Comparison of ENCODE assay signal across 20 cellular contexts in the genomic region with DNA sequence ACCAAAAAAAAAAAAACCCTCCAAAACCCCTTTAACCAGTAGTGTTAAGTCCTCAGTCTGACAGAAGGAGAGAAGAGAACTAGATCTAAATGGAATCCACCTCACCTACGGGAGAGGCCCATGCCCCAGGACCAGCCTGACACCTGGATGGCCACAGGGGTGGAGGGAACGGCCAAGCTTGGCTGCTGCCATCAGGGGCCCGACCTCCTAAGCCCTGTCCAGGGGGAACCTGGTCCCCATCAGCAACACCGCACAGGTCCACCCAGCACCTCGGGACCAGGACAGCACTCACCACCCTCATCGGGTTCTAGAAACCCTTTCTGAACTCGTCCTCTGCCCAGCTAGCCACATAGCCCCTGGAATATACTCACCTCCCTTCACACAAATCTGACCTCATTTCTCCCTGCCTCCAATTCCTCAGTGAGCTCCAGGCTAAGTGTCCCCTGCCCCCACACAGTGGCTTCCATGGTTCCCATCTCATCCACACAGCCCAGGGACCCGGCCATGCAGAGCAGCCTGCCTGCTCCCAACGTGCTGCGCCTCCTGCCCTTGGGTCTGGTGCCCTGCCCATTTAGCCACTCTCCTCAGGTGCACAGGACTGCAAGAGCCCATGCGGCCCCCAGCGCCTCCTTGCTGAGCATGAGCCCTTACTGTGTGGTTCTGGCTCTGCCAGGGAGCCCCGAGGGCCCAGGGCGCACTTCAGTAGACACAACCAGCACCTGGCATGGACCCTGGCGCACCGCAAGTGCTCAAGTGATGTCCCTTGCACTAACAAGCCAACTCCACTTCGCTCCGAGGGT. TPM values are rescaled to one million over a fixed set of nuclear protein-coding genes. Genes with fewer than 3 reads are reported as not detected.
DNase-seq lines count a peak whose midpoint lies in the region; ATAC-seq and TF ChIP-seq lines count a peak whose summit lies in the region.
"Had no signal": no experiment of that assay in that cellular context is flagged by ENCODE, and none has a peak within 500 bp of the region (broad histone marks: within the 10 kb centered on the region; RNA-seq: fewer than 3 reads in every experiment).

No MANE protein-coding gene starts in this region.

- no peaks in the 10 kb centered on the region for H3K27me3 ChIP-seq in GM23338 (ENCODE audit: insufficient read depth)
- peaks cover 0 to 2% (median 0%) of the 10 kb centered on the region in 3 experiments for H3K27me3 ChIP-seq in neuronal stem cell (ENCODE audit: control insufficient read depth in 3 of 3, insufficient read depth in 3 of 3, low read depth in 1 of 3, low read length in 3 of 3)
- H3K27me3 ChIP-seq: Peyer's patch, spleen, upper lobe of right lung had no signal

- H3K18ac ChIP-seq in neuronal stem cell (ENCODE audit: low read length), result peak overlapping the region; percentile 38

- no peak for DNase-seq in activated CD8-positive, alpha-beta memory T cell treated with anti-CD3 and anti-CD28 coated beads, Interleukin-2, amount 10 ng/mL, durations not matched to agents 7 days and 5 days
- DNase-seq in activated CD8-positive, alpha-beta memory T cell treated with anti-CD3 and anti-CD28 coated beads for 24 hours, result no peak
- DNase-seq in GM23338 (ENCODE audit: low spot score), result no peak
- DNase-seq in central memory CD8-positive, alpha-beta T cell (ENCODE audit: low spot score in 2 of 2), result no peak
- DNase-seq in neuronal stem cell (ENCODE audit: low spot score), result no peak
- DNase-seq in omental fat pad (ENCODE audit: low spot score), result no peak
- DNase-seq in SIG-M5 (lab: John Stamatoyannopoulos, UW), result no peak
- no peak for DNase-seq in dedifferentiated amniotic fluid mesenchymal stem cell (ENCODE audit: extremely low spot score)
- DNase-seq: activated B cell treated with CpG ODN at 0.5 μM for 24 hours; amniotic stem cell; foreskin fibroblast; hypothalamus; Karpas-422; NCI-H1092 treated with DMSO at 0.1 percent for 48 hours; NCI-H82; Peyer's patch; spleen; stimulated activated naive CD4-positive, alpha-beta T cell treated with Interleukin-2 at 50 U/mL for 16 hours; SW 1271; upper lobe of right lung had no signal

- CTCF ChIA-PET in activated CD8-positive, alpha-beta memory T cell treated with anti-CD3 and anti-CD28 coated beads, Interleukin-2, amount 10 ng/mL, durations not matched to agents 7 days and 5 days (lab: Charles Lee), result interaction anchor here (1.0 to 1.9 kb wide), 4 partner anchors 10 to 74 kb away, joined by 3 to 11 read pairs (median 3); no protein-coding TSS in a partner anchor

- peak overlapping the region; percentile 64 for H3K27ac Mint-ChIP-seq in activated CD8-positive, alpha-beta memory T cell treated with anti-CD3 and anti-CD28 coated beads, Interleukin-2, amount 10 ng/mL, durations not matched to agents 7 days and 5 days
- peak overlapping the region; percentile 33 for H3K27ac Mint-ChIP-seq in GM23338
- H3K27ac Mint-ChIP-seq in central memory CD8-positive, alpha-beta T cell (ENCODE audit: low read depth), result peak overlapping the region; percentile 93

- H3K14ac ChIP-seq in neuronal stem cell (ENCODE audit: low read length), result peak overlapping the region; percentile 31

- no peaks in the 10 kb centered on the region for H3K9me3 ChIP-seq in neuronal stem cell (replicated peaks in 1 of 2; ENCODE audit: control insufficient read depth in 2 of 2, insufficient read depth in 1 of 2, low read depth in 1 of 2, low read length in 2 of 2)
- H3K9me3 ChIP-seq: Peyer's patch, spleen, upper lobe of right lung had no signal

- H3K23ac ChIP-seq in neuronal stem cell (ENCODE audit: low read depth, low read length, poor library complexity), result no peak overlapping the region

- no peak for ATAC-seq in activated CD8-positive, alpha-beta memory T cell treated with anti-CD3 and anti-CD28 coated beads, Interleukin-2, amount 10 ng/mL, durations not matched to agents 7 days and 5 days
- peak; percentile 18; the same call in 2 of the 3 replicates for ATAC-seq in GM23338
- ATAC-seq in central memory CD8-positive, alpha-beta T cell (replicated peaks; ENCODE audit: extremely low read depth, poor library complexity, severe bottlenecking), result no peak
- ATAC-seq in omental fat pad (ENCODE audit: low FRiP score), result no peak
- ATAC-seq: upper lobe of right lung had no signal

- H3K4me3 Mint-ChIP-seq in activated CD8-positive, alpha-beta memory T cell treated with anti-CD3 and anti-CD28 coated beads, Interleukin-2, amount 10 ng/mL, durations not matched to agents 7 days and 5 days, result no peak overlapping the region
- H3K4me3 Mint-ChIP-seq in GM23338, result no peak overlapping the region
- peak overlapping the region; percentile 41 for H3K4me3 Mint-ChIP-seq in central memory CD8-positive, alpha-beta T cell
- H3K4me3 Mint-ChIP-seq: activated B cell treated with CpG ODN at 0.5 μM for 24 hours had no signal

- no peaks in the 10 kb centered on the region for H3K9me2 ChIP-seq in GM23338 (ENCODE audit: insufficient read depth)

- H2AFZ ChIP-seq in GM23338, result no peak overlapping the region
- no peak overlapping the region for H2AFZ ChIP-seq in neuronal stem cell (ENCODE audit: low read length)

- H3K36me3 Mint-ChIP-seq in activated CD8-positive, alpha-beta memory T cell treated with anti-CD3 and anti-CD28 coated beads, Interleukin-2, amount 10 ng/mL, durations not matched to agents 7 days and 5 days, result peaks cover 59% of the 10 kb centered on the region
- peaks cover 85% of the 10 kb centered on the region for H3K36me3 Mint-ChIP-seq in GM23338 (ENCODE audit: low read depth)
- H3K36me3 Mint-ChIP-seq in central memory CD8-positive, alpha-beta T cell (ENCODE audit: insufficient read depth), result peaks cover 71% of the 10 kb centered on the region

- H3K36me3 ChIP-seq in GM23338 (ENCODE audit: insufficient read depth) (peaks cover 35% of the 10 kb centered on the region), neuronal stem cell (replicated peaks in 1 of 2; ENCODE audit: control insufficient read depth in 2 of 2, insufficient read depth in 2 of 2, low read length in 2 of 2) (peaks cover 46 to 93% of the 10 kb centered on the region in 2 donors)

- H2AK5ac ChIP-seq in neuronal stem cell (ENCODE audit: low read depth, low read length), result no peak overlapping the region

- no peaks in the 10 kb centered on the region for H3K79me2 ChIP-seq in GM23338 (replicated peaks; ENCODE audit: insufficient read depth)

- H2BK12ac ChIP-seq in neuronal stem cell (ENCODE audit: low read length), result no peak overlapping the region

- H4K91ac ChIP-seq in neuronal stem cell (ENCODE audit: low read depth, low read length, poor library complexity), result no peak overlapping the region

- H2BK120ac ChIP-seq in neuronal stem cell (ENCODE audit: low read depth, low read length), result no peak overlapping the region

- H3K4me1 ChIP-seq in GM23338 (ENCODE audit: insufficient read depth), result no peaks in the 10 kb centered on the region
- no peaks in the 10 kb centered on the region for H3K4me1 ChIP-seq in neuronal stem cell (ENCODE audit: control insufficient read depth in 2 of 2, insufficient read depth in 1 of 2, low read depth in 1 of 2, low read length in 2 of 2)

- TF ChIP-seq CTCF in GM23338 (conservative IDR thresholded peaks at IDR 0.05; ENCODE audit: low read depth in 2 of 2) (no peak), omental fat pad (IDR thresholded peaks at IDR 0.05) (no peak)

- H2BK5ac ChIP-seq in neuronal stem cell (ENCODE audit: low read length), result no peak overlapping the region

- WGBS in neuronal stem cell (ENCODE audit: extremely low coverage in 2 of 2, insufficient read length in 2 of 2, insufficient replicate concordance in 1 of 2), 2 donors, result no CpG with 5 or more reads among the region's 18 CpGs

- H3F3A ChIP-seq in GM23338 (replicated peaks; ENCODE audit: low read depth), result no peaks in the 10 kb centered on the region

- H3K4ac ChIP-seq in neuronal stem cell (ENCODE audit: low read length), result peak overlapping the region; percentile 89

- H4K8ac ChIP-seq in neuronal stem cell (ENCODE audit: low read depth, low read length), result peak overlapping the region; percentile 65

- H2BK15ac ChIP-seq in neuronal stem cell (ENCODE audit: low read length), result no peak overlapping the region

- H3K4me2 ChIP-seq in GM23338 (no peak overlapping the region), neuronal stem cell (ENCODE audit: insufficient read depth, low read length, poor library complexity, severe bottlenecking) (no peak overlapping the region)

- peaks cover 48% of the 10 kb centered on the region for H3K4me1 Mint-ChIP-seq in activated CD8-positive, alpha-beta memory T cell treated with anti-CD3 and anti-CD28 coated beads, Interleukin-2, amount 10 ng/mL, durations not matched to agents 7 days and 5 days
- no peaks in the 10 kb centered on the region for H3K4me1 Mint-ChIP-seq in GM23338
- peaks cover 69% of the 10 kb centered on the region for H3K4me1 Mint-ChIP-seq in central memory CD8-positive, alpha-beta T cell

- no peaks in the 10 kb centered on the region for H3K9me3 Mint-ChIP-seq in activated CD8-positive, alpha-beta memory T cell treated with anti-CD3 and anti-CD28 coated beads, Interleukin-2, amount 10 ng/mL, durations not matched to agents 7 days and 5 days (ENCODE audit: low read depth)
- no peaks in the 10 kb centered on the region; the same call in 2 of the 3 replicates for H3K9me3 Mint-ChIP-seq in GM23338
- no peaks in the 10 kb centered on the region for H3K9me3 Mint-ChIP-seq in central memory CD8-positive, alpha-beta T cell
- H3K9me3 Mint-ChIP-seq: activated B cell treated with CpG ODN at 0.5 μM for 24 hours had no signal

- no peaks in the 10 kb centered on the region for H3K27me3 Mint-ChIP-seq in activated CD8-positive, alpha-beta memory T cell treated with anti-CD3 and anti-CD28 coated beads, Interleukin-2, amount 10 ng/mL, durations not matched to agents 7 days and 5 days
- H3K27me3 Mint-ChIP-seq in GM23338 (ENCODE audit: insufficient read depth, low read depth, poor library complexity), result peaks cover 6% of the 10 kb centered on the region
- H3K27me3 Mint-ChIP-seq in central memory CD8-positive, alpha-beta T cell, result no peaks in the 10 kb centered on the region
- H3K27me3 Mint-ChIP-seq: activated B cell treated with CpG ODN at 0.5 μM for 24 hours had no signal

- no peak overlapping the region for H3K4me3 ChIP-seq in GM23338
- no peak overlapping the region for H3K4me3 ChIP-seq in neuronal stem cell (ENCODE audit: low read length in 2 of 2)
- H3K4me3 ChIP-seq: Peyer's patch, spleen, upper lobe of right lung had no signal

- H4K20me1 ChIP-seq in GM23338 (replicated peaks; ENCODE audit: insufficient read depth), result peaks cover 7% of the 10 kb centered on the region

- peak overlapping the region; percentile 2 for H3K9ac ChIP-seq in neuronal stem cell (ENCODE audit: low read depth, low read length, poor library complexity)

- H3K79me1 ChIP-seq in neuronal stem cell (ENCODE audit: low read depth, low read length), result peaks cover 7% of the 10 kb centered on the region

- 0 out of 2 replicates have a peak overlapping the region, but pooled peaks have one; percentile 19 for H3K27ac ChIP-seq in GM23338 (ENCODE audit: low read depth)
- H3K27ac ChIP-seq in neuronal stem cell (replicated peaks; ENCODE audit: low read length), result no peak overlapping the region
- H3K27ac ChIP-seq: Peyer's patch, upper lobe of right lung had no signal

RNA-seq across cellular contexts. Expression of a gene that starts 18.3 kb away (rescaled TPM):
- total RNA-seq in activated CD8-positive, alpha-beta memory T cell treated with anti-CD3 and anti-CD28 coated beads, Interleukin-2, amount 10 ng/mL, durations not matched to agents 7 days and 5 days, result 100 to 1,000 TPM; 151 to 156 TPM
- 14.5 and 21.2 TPM in 2 replicates for total RNA-seq in GM23338 (2014; rRNA removed; shearing (Covaris generic))
- polyA plus RNA-seq in GM23338 (2016; fragmentation: Nextera tagmentation; extraction: Ambion mirVana), result 12.2 and 13.8 TPM in 2 replicates
- polyA plus RNA-seq in neuronal stem cell (2013, experiment 1 of 2), result 13.3 TPM
- polyA plus RNA-seq in neuronal stem cell (2013, experiment 2 of 2), result 13.8 TPM
- total RNA-seq in omental fat pad, result 100 to 1,000 TPM in 2 of 4 donors, 10 to 100 TPM in 2; 50.0 to 139 (median 83.7) TPM

RNA-seq across cellular contexts. Expression of a gene that starts 40.3 kb away (rescaled TPM):
- 10 to 100 TPM; 84.5 to 94.3 TPM for total RNA-seq in activated CD8-positive, alpha-beta memory T cell treated with anti-CD3 and anti-CD28 coated beads, Interleukin-2, amount 10 ng/mL, durations not matched to agents 7 days and 5 days
- total RNA-seq in GM23338 (2014; rRNA removed; shearing (Covaris generic)), result 55.5 and 58.7 TPM in 2 replicates
- polyA plus RNA-seq in GM23338 (2016; fragmentation: Nextera tagmentation; extraction: Ambion mirVana), result 36.2 and 38.1 TPM in 2 replicates
- 21.1 TPM for polyA plus RNA-seq in neuronal stem cell (2013, experiment 1 of 2)
- polyA plus RNA-seq in neuronal stem cell (2013, experiment 2 of 2), result 23.6 TPM
- 100 to 1,000 TPM in 2 of 4 donors, 10 to 100 TPM in 2; 32.5 to 162 (median 86.7) TPM for total RNA-seq in omental fat pad

Comparison
In these comparisons a context has a peak if more than half of its experiments do, and no peak if none do; other contexts are left out.
1. H3K27ac Mint-ChIP-seq: peak in every context shown above with its lines; median percentile 93 in central memory CD8-positive, alpha-beta T cell; 64 in activated CD8-positive, alpha-beta memory T cell treated with anti-CD3 and anti-CD28 coated beads, Interleukin-2, amount 10 ng/mL, durations not matched to agents 7 days and 5 days; 33 in GM23338.